18 cellular contexts compared by ENCODE assay signal in the genomic region with DNA sequence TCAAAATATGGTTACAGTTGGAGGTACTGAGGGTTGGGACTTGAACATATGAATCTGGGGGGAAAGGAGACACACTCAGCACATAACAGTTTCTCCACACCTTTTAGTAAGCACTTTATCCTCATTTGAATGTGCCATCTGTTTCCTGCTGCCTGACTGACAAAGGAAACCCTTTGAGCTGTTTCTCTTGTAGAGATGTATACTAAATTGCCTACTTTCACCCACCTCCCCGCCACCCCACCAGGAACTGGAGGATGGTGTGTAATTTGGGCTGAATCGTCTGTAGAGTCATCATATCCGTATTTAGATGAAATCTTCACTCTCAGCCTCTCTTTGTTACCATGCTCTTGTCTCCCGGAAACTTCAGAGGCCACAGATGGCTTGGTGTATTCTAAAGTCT.
"Had no signal": no experiment of that assay in that cellular context is flagged by ENCODE, and none has a peak within 500 bp of the region (broad histone marks: within the 10 kb centered on the region; RNA-seq: fewer than 3 reads in every experiment).

No MANE protein-coding gene starts in this region.

- H3K27ac ChIP-seq: breast epithelium, colonic mucosa, dorsolateral prefrontal cortex, esophagus muscularis mucosa, tibial artery had no signal

- H3K36me3 ChIP-seq: breast epithelium, colonic mucosa, esophagus muscularis mucosa, tibial artery had no signal

- H3K4me3 ChIP-seq: breast epithelium, colonic mucosa, dorsolateral prefrontal cortex, esophagus muscularis mucosa, tibial artery had no signal

- H3K27me3 ChIP-seq: breast epithelium, colonic mucosa, dorsolateral prefrontal cortex, esophagus muscularis mucosa had no signal

- DNase-seq: activated CD4-positive, alpha-beta T cell treated with anti-CD3 and anti-CD28 coated beads for 1 hour; activated CD4-positive, alpha-beta T cell treated with anti-CD3 and anti-CD28 coated beads, Interleukin-2, amount 50 U/mL, for 1 hour; activated CD8-positive, alpha-beta T cell treated with anti-CD3 and anti-CD28 coated beads, Interleukin-2, amount 10 ng/mL, durations not matched to agents 7 days and 5 days; activated gamma-delta T cell treated with Interleukin-2 at 50 U/mL for 16 hours; activated T-cell treated with anti-CD3 and anti-CD28 coated beads, Interleukin-2, amount 50 U/mL, for 1 hour; colonic mucosa; dorsolateral prefrontal cortex; effector memory CD8-positive, alpha-beta T cell; left ventricle myocardium superior; midbrain; small intestine; stimulated activated CD4-positive, alpha-beta T cell treated with anti-CD3 and anti-CD28 coated beads, Interleukin-2, amount 100 ng/mL, for 24 hours; stimulated activated naive CD8-positive, alpha-beta T cell treated with anti-CD3 and anti-CD28 coated beads, Interleukin-15, amount 100 ng/mL, for 72 hours; tibial artery had no signal

- ATAC-seq: activated CD8-positive, alpha-beta T cell treated with anti-CD3 and anti-CD28 coated beads, Interleukin-2, amount 10 ng/mL, durations not matched to agents 7 days and 5 days; effector memory CD8-positive, alpha-beta T cell; left ventricle myocardium superior; sciatic nerve; stimulated activated effector memory CD8-positive, alpha-beta T cell treated with anti-CD3 and anti-CD28 coated beads, Interleukin-12 subunit alpha, Interleukin-12 subunit beta, amount 100 ng/mL, for 72 hours; stimulated activated naive CD8-positive, alpha-beta T cell treated with anti-CD3 and anti-CD28 coated beads, Interleukin-15, amount 100 ng/mL, for 72 hours had no signal

- H3K4me1 ChIP-seq: breast epithelium, colonic mucosa, esophagus muscularis mucosa, tibial artery had no signal

- H3K9me3 ChIP-seq: breast epithelium, colonic mucosa, esophagus muscularis mucosa, tibial artery had no signal
